ENCODE assay signal across 14 cellular contexts in the genomic region with DNA sequence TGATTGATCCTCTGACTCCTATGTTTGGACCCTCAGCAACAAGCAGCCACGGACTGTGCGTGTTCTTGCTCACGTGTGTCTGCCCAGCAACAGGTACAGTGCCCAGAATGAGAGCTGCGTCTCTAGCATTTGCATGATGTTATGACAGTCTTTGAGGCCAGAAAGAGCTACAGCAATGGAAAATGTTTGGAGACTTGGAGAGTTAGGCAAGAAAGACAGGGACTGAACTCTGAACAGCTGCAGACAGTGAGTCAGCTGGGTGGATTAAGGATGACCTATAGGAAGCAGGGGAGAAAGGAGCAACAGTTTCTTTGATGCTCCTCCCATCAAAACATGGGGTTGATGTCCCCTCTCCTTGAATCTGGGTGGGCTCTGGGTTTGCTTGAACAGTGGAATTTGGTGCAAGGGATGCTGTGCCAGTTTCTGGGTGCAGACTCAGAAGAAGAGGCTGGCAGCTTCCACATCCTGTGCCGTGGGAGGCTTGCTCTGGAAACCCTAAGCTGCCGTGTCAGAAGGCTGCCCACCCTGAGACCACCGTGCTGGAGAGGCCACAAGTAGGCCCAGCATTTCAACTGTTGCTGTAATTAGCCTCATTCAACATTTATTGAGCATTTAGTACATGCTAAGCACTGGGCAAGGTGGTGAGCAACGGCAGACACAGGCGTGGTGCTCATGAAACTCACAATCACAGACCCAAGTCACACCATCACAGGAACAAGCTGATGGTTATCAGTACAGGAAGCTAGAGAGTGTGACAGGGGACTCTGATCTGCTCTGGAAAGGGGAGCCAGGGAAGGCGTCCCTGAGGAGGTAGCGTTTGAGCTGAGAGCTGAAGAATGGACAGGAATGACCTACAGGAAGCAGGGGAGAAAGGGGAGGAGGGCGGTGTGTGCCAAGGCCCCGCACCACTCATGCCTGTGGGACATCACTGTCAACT. TPM values are rescaled to one million over a fixed set of nuclear protein-coding genes. Genes with fewer than 3 reads are reported as not detected.
DNase-seq lines count a peak whose midpoint lies in the region; ATAC-seq and TF ChIP-seq lines count a peak whose summit lies in the region.
"Had no signal": no experiment of that assay in that cellular context is flagged by ENCODE, and none has a peak within 500 bp of the region (broad histone marks: within the 10 kb centered on the region; RNA-seq: fewer than 3 reads in every experiment).

No MANE protein-coding gene starts in this region.

- no peak overlapping the region for H3K4me3 ChIP-seq in AG04450 (ENCODE audit: low read depth, low read length)
- no peak overlapping the region for H3K4me3 ChIP-seq in mesenchymal stem cell (ENCODE audit: insufficient read depth in 1 of 2, low read depth in 1 of 2, low read length in 2 of 2)
- H3K4me3 ChIP-seq in SK-N-SH (ENCODE audit: low read depth in 2 of 2, low read length in 1 of 2): no peak overlapping the region

- no peak overlapping the region for H3K14ac ChIP-seq in mesenchymal stem cell (ENCODE audit: low read length in 2 of 2)

- CTCF ChIA-PET in AG04450 (lab: Charles Lee) (interaction anchor here (0.6 to 2.9 kb wide), 7 partner anchors 21 to 170 kb away, joined by 3 to 12 read pairs (median 3); no protein-coding TSS in a partner anchor), SK-N-SH (lab: Yijun Ruan, JAX) (interaction anchor here (0.8 to 1.6 kb wide), 5 partner anchors 14 to 171 kb away, joined by 3 to 10 read pairs (median 5); no protein-coding TSS in a partner anchor)

- H3K4ac ChIP-seq in mesenchymal stem cell (ENCODE audit: low read depth in 1 of 2, low read length in 2 of 2): no peak overlapping the region

- no peak overlapping the region for H2BK12ac ChIP-seq in mesenchymal stem cell (ENCODE audit: low read length in 2 of 2)

- H3K27me3 ChIP-seq in AG04450 (ENCODE audit: control insufficient read depth, insufficient read depth, low read length): no peaks in the 10 kb centered on the region
- no peaks in the 10 kb centered on the region for H3K27me3 ChIP-seq in mesenchymal stem cell (ENCODE audit: control insufficient read depth in 1 of 2, insufficient read depth in 1 of 2, low read length in 2 of 2)
- H3K27me3 ChIP-seq in SK-N-SH (ENCODE audit: insufficient read depth): no peaks in the 10 kb centered on the region
- H3K27me3 ChIP-seq: neutrophil had no signal

- no peak for TF ChIP-seq EP300 in SK-N-SH (IDR thresholded peaks at IDR 0.05; ENCODE audit: borderline replicate concordance in 1 of 2, low read depth in 1 of 2, low read length in 1 of 2)

- H4K91ac ChIP-seq in mesenchymal stem cell (ENCODE audit: low read length): no peak overlapping the region

- H2BK120ac ChIP-seq in mesenchymal stem cell (ENCODE audit: low read depth, low read length): no peak overlapping the region

- H4K8ac ChIP-seq in mesenchymal stem cell (ENCODE audit: low read length): peak overlapping the region; percentile 50

- H2BK15ac ChIP-seq in mesenchymal stem cell (ENCODE audit: low read depth, poor library complexity, severe bottlenecking): no peak overlapping the region

- H3F3A ChIP-seq in SK-N-SH (replicated peaks; ENCODE audit: insufficient read depth): no peaks in the 10 kb centered on the region

- H3K9me2 ChIP-seq in SK-N-SH: no peaks in the 10 kb centered on the region

- no peaks in the 10 kb centered on the region for H3K4me1 ChIP-seq in mesenchymal stem cell (ENCODE audit: control insufficient read depth, insufficient read depth, low read depth, low read length)
- H3K4me1 ChIP-seq in SK-N-SH (ENCODE audit: control insufficient read depth in 1 of 2, insufficient read depth in 2 of 2, low read depth in 1 of 2, low read length in 1 of 2): peaks cover 0 to 3% of the 10 kb centered on the region in 2 experiments; a peak in 1 of 4 replicates

- POLR2A ChIA-PET in AG04450 (lab: Yijun Ruan, JAX) (interaction anchor here (0.5 to 0.9 kb wide), 2 partner anchors 111 to 319 kb away, joined by 3 read pairs; no protein-coding TSS in a partner anchor), SK-N-SH (lab: Yijun Ruan, JAX) (no interaction called here)

- DNase-seq in AG04450 (ENCODE audit: low read depth, low spot score) (peak; percentile 33), EL (peak; percentile 22), amniotic epithelial cell (ENCODE audit: low read depth) (peak; percentile 92), mesenchymal stem cell (peak; percentile 86), COLO668 (lab: John Stamatoyannopoulos, UW; ENCODE audit: unreplicated experiment) (no peak), SK-N-SH (no peak), GDM1 (lab: John Stamatoyannopoulos, UW) (no peak)
- DNase-seq: COR-L47; MM.1S; NCI-H345; stimulated activated CD4-positive, alpha-beta T cell treated with anti-CD3 and anti-CD28 coated beads, Interleukin-1b, Interleukin-23, amount 100 ng/mL, for 48 hours had no signal

- no peaks in the 10 kb centered on the region for H3K79me2 ChIP-seq in SK-N-SH (ENCODE audit: insufficient read depth)

- no peaks in the 10 kb centered on the region for H3K79me1 ChIP-seq in mesenchymal stem cell (replicated peaks; ENCODE audit: low read length, poor library complexity, severe bottlenecking)

- peaks cover 3% of the 10 kb centered on the region; the same call in 1 of the 2 replicates for H3K9me3 ChIP-seq in AG04450 (ENCODE audit: control insufficient read depth, insufficient read depth, low read length)
- H3K9me3 ChIP-seq in mesenchymal stem cell (ENCODE audit: control insufficient read depth, low read length): no peaks in the 10 kb centered on the region
- H3K9me3 ChIP-seq in SK-N-SH: no peaks in the 10 kb centered on the region
- H3K9me3 ChIP-seq: neutrophil had no signal

- no peak for TF ChIP-seq RAD21 in SK-N-SH (IDR thresholded peaks at IDR 0.05; ENCODE audit: low read length)

- WGBS in mesenchymal stem cell: 73% methylated on average over 9 of the region's 13 CpGs
- WGBS in SK-N-SH (ENCODE audit: low lambda C conversion rate): 71% methylated on average over 12 of the region's 13 CpGs

- no peak for ATAC-seq in GM21529 (IDR thresholded peaks at IDR 0.05; ENCODE audit: unreplicated experiment)

- no peak overlapping the region for H2AK5ac ChIP-seq in mesenchymal stem cell (ENCODE audit: low read length, severe bottlenecking)

- no peak overlapping the region for H2BK5ac ChIP-seq in mesenchymal stem cell (ENCODE audit: low read depth, low read length, poor library complexity, severe bottlenecking)

- H3K36me3 ChIP-seq in mesenchymal stem cell (ENCODE audit: control insufficient read depth in 1 of 2, insufficient read depth in 2 of 2, low read depth in 1 of 2, low read length in 2 of 2) (peaks cover 0 to 2% of the 10 kb centered on the region in 2 experiments), SK-N-SH (replicated peaks in 1 of 2; ENCODE audit: control insufficient read depth in 1 of 2, insufficient read depth in 2 of 2, low read length in 1 of 2) (no peaks in the 10 kb centered on the region)
- H3K36me3 ChIP-seq: neutrophil had no signal

- H3K4me2 ChIP-seq in mesenchymal stem cell (ENCODE audit: low read length, poor library complexity, severe bottlenecking) (no peak overlapping the region), SK-N-SH (no peak overlapping the region)

- no peak overlapping the region for H3K18ac ChIP-seq in mesenchymal stem cell (ENCODE audit: low read depth in 1 of 2, low read length in 2 of 2)

- no peak for TF ChIP-seq CTCF in AG04450 (IDR thresholded peaks at IDR 0.05; ENCODE audit: low read depth, low read length)
- no peak for TF ChIP-seq CTCF in SK-N-SH (IDR thresholded peaks at IDR 0.05)

- H2AFZ ChIP-seq in mesenchymal stem cell (ENCODE audit: low read depth, low read length): no peak overlapping the region
- no peak overlapping the region for H2AFZ ChIP-seq in SK-N-SH (ENCODE audit: low read depth)

- H3K27ac ChIP-seq in AG04450 (ENCODE audit: low read depth, low read length): peak overlapping the region; percentile 49
- H3K27ac ChIP-seq in mesenchymal stem cell (ENCODE audit: low read length, poor library complexity, severe bottlenecking): no peak overlapping the region
- H3K27ac ChIP-seq in SK-N-SH (ENCODE audit: low read depth in 2 of 2, low read length in 1 of 2): no peak overlapping the region
- H3K27ac ChIP-seq: neutrophil, RWPE1 had no signal

- peak overlapping the region; percentile 36 for H3K9ac ChIP-seq in mesenchymal stem cell (ENCODE audit: low read length)
- H3K9ac ChIP-seq in SK-N-SH: no peak overlapping the region

- no peak overlapping the region for H3K23ac ChIP-seq in mesenchymal stem cell (ENCODE audit: low read length in 2 of 2)

- no peaks in the 10 kb centered on the region for H4K20me1 ChIP-seq in SK-N-SH (ENCODE audit: insufficient read depth)

TF ChIP-seq in SK-N-SH, 30 proteins besides CTCF, POLR2A, EP300 and RAD21 (continues in another document):
- TF ChIP-seq FOXM1 (IDR thresholded peaks at IDR 0.05; ENCODE audit: low read depth): no peak
- TF ChIP-seq GABPA (IDR thresholded peaks at IDR 0.05; ENCODE audit: low read depth): no peak
- no peak for TF ChIP-seq RCOR1 (IDR thresholded peaks at IDR 0.05; ENCODE audit: low read length)
- TF ChIP-seq IRF3 (IDR thresholded peaks at IDR 0.05; ENCODE audit: low read depth, low read length): no peak
- TF ChIP-seq SMC3 (IDR thresholded peaks at IDR 0.05; ENCODE audit: low read depth, low read length): no peak
- no peak for TF ChIP-seq CHD2 (IDR thresholded peaks at IDR 0.05; ENCODE audit: low read length, partially characterized antibody)

RNA-seq across cellular contexts. Expression of gene CCR9, which starts 21.7 kb away (rescaled TPM):
- not detected in 2 replicates for polyA plus RNA-seq in AG04450 (2011; rRNA removed)
- polyA minus RNA-seq in AG04450 (2011; rRNA and poly(A)+ RNA removed): not detected in 2 replicates
- polyA plus RNA-seq in mesenchymal stem cell (2013, experiment 1 of 2): not detected
- polyA plus RNA-seq in mesenchymal stem cell (2013, experiment 2 of 2): not detected
- not detected in 2 replicates for polyA plus RNA-seq in SK-N-SH (2012; rRNA removed)
- not detected in 2 replicates for polyA plus RNA-seq in SK-N-SH (2012; cell fraction: cytosol; rRNA removed)
- polyA plus RNA-seq in SK-N-SH (2012; cell fraction: nucleus; rRNA removed): not detected in 2 replicates

RNA-seq across cellular contexts. Expression of gene CXCR6, which starts 35.2 kb away (rescaled TPM):
- polyA plus RNA-seq in AG04450 (2011; rRNA removed) (not detected in 2 replicates), SK-N-SH (2012; rRNA removed) (not detected in 2 replicates)
- polyA minus RNA-seq in AG04450 (2011; rRNA and poly(A)+ RNA removed): not detected in 2 replicates
- polyA plus RNA-seq in mesenchymal stem cell (2013, experiment 1 of 2): not detected
- polyA plus RNA-seq in mesenchymal stem cell (2013, experiment 2 of 2): not detected
- polyA plus RNA-seq in SK-N-SH (2012; cell fraction: cytosol; rRNA removed): not detected in 2 replicates
- polyA plus RNA-seq in SK-N-SH (2012; cell fraction: nucleus; rRNA removed): not detected in 2 replicates

Comparison
In these comparisons a context has a peak if more than half of its experiments do, and no peak if none do; other contexts are left out.
1. DNase-seq: peak in AG04450 (single experiment), EL (single experiment), amniotic epithelial cell (single experiment) and mesenchymal stem cell (single experiment); none in COLO668 (single experiment), SK-N-SH (single experiment) and GDM1 (single experiment).